ENCODE assay signal across 20 cellular contexts in genomic region chr2:3046170-3046865, GRCh38.
"Had no signal": no experiment of that assay in that cellular context is flagged by ENCODE, and none has a peak within 500 bp of the region (broad histone marks: within the 10 kb centered on the region; RNA-seq: fewer than 3 reads in every experiment).

No MANE protein-coding gene starts in this region.

- H3K4me1 Mint-ChIP-seq: IgD-negative memory B cell had no signal

- DNase-seq: Kasumi-1, MM.1S, NCI-H1092 treated with DMSO at 0.1 percent for 48 hours, NCI-H1436, NCI-H187, NCI-H2029, NCI-H2081 treated with DMSO at 0.1 percent for 48 hours, NCI-H2171 treated with DMSO at 0.1 percent for 48 hours, NCI-H524, NCI-H526 treated with DMSO at 0.1 percent for 48 hours, NCI-H774, Right ventricle myocardium superior, RPMI8226, SIG-M5 had no signal

- H3K27me3 Mint-ChIP-seq: IgD-negative memory B cell had no signal

- H3K9me3 Mint-ChIP-seq: IgD-negative memory B cell had no signal

- FAIRE-seq: RCC 7860 had no signal

- ATAC-seq: K562 had no signal

- H3K4me3 Mint-ChIP-seq: IgD-negative memory B cell had no signal

- H3K4me1 ChIP-seq: SJSA1 had no signal

- H3K36me3 ChIP-seq: SJSA1 had no signal

- H3K4me3 ChIP-seq: K562, SJSA1, SK-N-MC had no signal

- H3K27ac Mint-ChIP-seq: IgD-negative memory B cell had no signal

- H3K9ac ChIP-seq: KMS-11 had no signal

- H3K27ac ChIP-seq: KMS-11, SJSA1, SK-N-MC had no signal

- H3K4me2 ChIP-seq: KMS-11 had no signal

- H3K27me3 ChIP-seq: SJSA1 had no signal

- H3K36me3 Mint-ChIP-seq: IgD-negative memory B cell had no signal
